Comparison of ENCODE assay signal across 28 cellular contexts in genomic region chr5:40762716-40763115, GRCh38.
"Had no signal": no experiment of that assay in that cellular context is flagged by ENCODE, and none has a peak within 500 bp of the region (broad histone marks: within the 10 kb centered on the region; RNA-seq: fewer than 3 reads in every experiment).

No MANE protein-coding gene starts in this region.

- H3K9me3 Mint-ChIP-seq: endodermal cell; memory B cell; natural killer cell treated with Interleukin-12 subunit alpha and Interleukin-12 subunit beta and Interleukin-15 and Interleukin-18, amount 100 ng/mL, for 72 hours; neural progenitor cell; stimulated activated effector memory CD8-positive, alpha-beta T cell treated with anti-CD3 and anti-CD28 coated beads, Interleukin-12 subunit alpha, Interleukin-12 subunit beta, amount 100 ng/mL, for 72 hours had no signal

- H3K27ac Mint-ChIP-seq: endodermal cell; memory B cell; natural killer cell treated with Interleukin-12 subunit alpha and Interleukin-12 subunit beta and Interleukin-15 and Interleukin-18, amount 100 ng/mL, for 72 hours; neural progenitor cell; stimulated activated effector memory CD8-positive, alpha-beta T cell treated with anti-CD3 and anti-CD28 coated beads, Interleukin-12 subunit alpha, Interleukin-12 subunit beta, amount 100 ng/mL, for 72 hours had no signal

- H3K4me2 ChIP-seq: neural progenitor cell, smooth muscle cell had no signal

- H3K4me1 Mint-ChIP-seq: memory B cell; neural progenitor cell; stimulated activated effector memory CD8-positive, alpha-beta T cell treated with anti-CD3 and anti-CD28 coated beads, Interleukin-12 subunit alpha, Interleukin-12 subunit beta, amount 100 ng/mL, for 72 hours had no signal

- ATAC-seq: gastroesophageal sphincter; left cardiac atrium; lower lobe of right lung; natural killer cell treated with Interleukin-12 subunit alpha and Interleukin-12 subunit beta and Interleukin-15 and Interleukin-18, amount 100 ng/mL, for 72 hours; stimulated activated effector memory CD8-positive, alpha-beta T cell treated with anti-CD3 and anti-CD28 coated beads, Interleukin-12 subunit alpha, Interleukin-12 subunit beta, amount 100 ng/mL, for 72 hours; stimulated activated naive CD8-positive, alpha-beta T cell treated with anti-CD3 and anti-CD28 coated beads, Interleukin-15, Interleukin-2, amounts not matched to agents 100 U/mL and 50 U/mL, for 24 hours; upper lobe of right lung had no signal

- H3K27me3 ChIP-seq: gastroesophageal sphincter, neural progenitor cell, ovary, right atrium auricular region, testis, tibial nerve, upper lobe of right lung, vagina had no signal

- DNase-seq: effector CD4-positive, alpha-beta T cell; endodermal cell; erythroblast; foreskin fibroblast; glutamatergic neuron; left cardiac atrium; left ventricle myocardium inferior; lower lobe of right lung; midbrain; nucleus accumbens; ovary; stimulated activated CD4-positive, alpha-beta T cell treated with anti-CD3 and anti-CD28 coated beads, Interleukin-4, amount 100 ng/mL, for 1 hour; stimulated activated CD8-positive, alpha-beta memory T cell treated with anti-CD3 and anti-CD28 coated beads, Interleukin-4, amount 100 ng/mL, for 48 hours; stimulated activated naive CD8-positive, alpha-beta T cell treated with anti-CD3 and anti-CD28 coated beads, Interleukin-15, Interleukin-2, amounts not matched to agents 100 U/mL and 50 U/mL, for 24 hours; testis; upper lobe of right lung had no signal

- H3K4me3 ChIP-seq: coronary artery, gastroesophageal sphincter, left ventricle myocardium inferior, lower lobe of right lung, neural progenitor cell, ovary, right atrium auricular region, smooth muscle cell, testis, tibial nerve, upper lobe of right lung, vagina had no signal

- H3K27ac ChIP-seq: coronary artery, gastroesophageal sphincter, left ventricle myocardium inferior, lower lobe of right lung, neural progenitor cell, ovary, right atrium auricular region, testis, tibial nerve, upper lobe of right lung, vagina had no signal

- H3K9ac ChIP-seq: neural progenitor cell had no signal

- H3K4me1 ChIP-seq: gastroesophageal sphincter, lower lobe of right lung, neural progenitor cell, right atrium auricular region, testis, tibial nerve, upper lobe of right lung, vagina had no signal

- H3K4me3 Mint-ChIP-seq: endodermal cell; memory B cell; natural killer cell treated with Interleukin-12 subunit alpha and Interleukin-12 subunit beta and Interleukin-15 and Interleukin-18, amount 100 ng/mL, for 72 hours; neural progenitor cell; stimulated activated effector memory CD8-positive, alpha-beta T cell treated with anti-CD3 and anti-CD28 coated beads, Interleukin-12 subunit alpha, Interleukin-12 subunit beta, amount 100 ng/mL, for 72 hours had no signal

- H3K36me3 ChIP-seq: ovary had no signal

- H3K9me3 ChIP-seq: gastroesophageal sphincter, left ventricle myocardium inferior, lower lobe of right lung, ovary, right atrium auricular region, testis, tibial nerve, upper lobe of right lung, vagina had no signal

- H2AFZ ChIP-seq: neural progenitor cell had no signal

- H3K27me3 Mint-ChIP-seq: memory B cell; natural killer cell treated with Interleukin-12 subunit alpha and Interleukin-12 subunit beta and Interleukin-15 and Interleukin-18, amount 100 ng/mL, for 72 hours had no signal

- FAIRE-seq: endothelial cell of umbilical vein, keratinocyte had no signal
